Comparison of ENCODE assay signal across 11 cellular contexts in genomic region chr3:8996681-8997121, GRCh38. TPM values are rescaled to one million over a fixed set of nuclear protein-coding genes. Genes with fewer than 3 reads are reported as not detected.
DNase-seq lines count a peak whose midpoint lies in the region; ATAC-seq, FAIRE-seq and TF ChIP-seq lines count a peak whose summit lies in the region.
"Had no signal": no experiment of that assay in that cellular context is flagged by ENCODE, and none has a peak within 500 bp of the region (broad histone marks: within the 10 kb centered on the region; RNA-seq: fewer than 3 reads in every experiment).

No MANE protein-coding gene starts in this region.

- H3K4me3 ChIP-seq in AG10803 (ENCODE audit: low read length) = no peak overlapping the region
- H3K4me3 ChIP-seq in cardiac muscle cell = no peak overlapping the region
- no peak overlapping the region for H3K4me3 ChIP-seq in pancreas

- no peak overlapping the region for H3K27ac Mint-ChIP-seq in natural killer cell

- H3K36me3 Mint-ChIP-seq in natural killer cell = no peaks in the 10 kb centered on the region

- no peaks in the 10 kb centered on the region for H3K9me3 Mint-ChIP-seq in natural killer cell

- H3K36me3 ChIP-seq in cardiac muscle cell (no peaks in the 10 kb centered on the region), pancreas (no peaks in the 10 kb centered on the region)

- no peaks in the 10 kb centered on the region for H3K4me1 Mint-ChIP-seq in natural killer cell

- no peak overlapping the region for H3K4me3 Mint-ChIP-seq in natural killer cell

- FAIRE-seq in pancreas (lab: Jason Lieb, UNC) = no peak

- H3K27me3 Mint-ChIP-seq in natural killer cell (ENCODE audit: low read depth in 2 of 2) = no peaks in the 10 kb centered on the region

- H3K4me1 ChIP-seq in cardiac muscle cell (ENCODE audit: low read depth) (no peaks in the 10 kb centered on the region), pancreas (no peaks in the 10 kb centered on the region)

- peak; percentile 51 for TF ChIP-seq CTCF in AG10803 (conservative IDR thresholded peaks at IDR 0.05; ENCODE audit: low read length)
- TF ChIP-seq CTCF in cardiac muscle cell (IDR thresholded peaks at IDR 0.05; ENCODE audit: low read depth, low read length) = peak; percentile 53
- TF ChIP-seq CTCF in pancreas (IDR thresholded peaks at IDR 0.05) = no peak
- TF ChIP-seq CTCF in natural killer cell (IDR thresholded peaks at IDR 0.05) = no peak

- no peaks in the 10 kb centered on the region for H3K9me3 ChIP-seq in cardiac muscle cell (ENCODE audit: low read depth)
- H3K9me3 ChIP-seq in pancreas = no peaks in the 10 kb centered on the region

- intact Hi-C loops in pancreas (cut with DNase I) = no loop called here
- intact Hi-C loops in natural killer cell (cut with micrococcal nuclease) = no loop called here

- WGBS in pancreas, 2 donors = 43 to 48% methylated on average over 12 of the region's 12 CpGs

- ATAC-seq in pancreas (peak; percentile 63 to 84 (median 78)), natural killer cell (no peak)
- ATAC-seq: activated CD4-positive, CD25-positive, alpha-beta regulatory T cell treated with anti-CD3 and anti-CD28 coated beads, Interleukin-2, amount 50 U/mL, for 24 hours had no signal

- no peak overlapping the region for H3K27ac ChIP-seq in cardiac muscle cell
- H3K27ac ChIP-seq in pancreas = no peak overlapping the region

- H3K27me3 ChIP-seq in cardiac muscle cell (no peaks in the 10 kb centered on the region), pancreas (no peaks in the 10 kb centered on the region)

- peak; percentile 68 for DNase-seq in AG10803 (ENCODE audit: low read depth)
- DNase-seq in amniotic epithelial cell (ENCODE audit: low read depth) = peak; percentile 32
- DNase-seq in cardiac muscle cell (ENCODE audit: low read depth in 1 of 2, low spot score in 1 of 2) = peak; percentile 46 to 67
- peak in 2 of 6 donors; percentile 20 to 53 for DNase-seq in pancreas
- DNase-seq in natural killer cell = no peak
- DNase-seq in stimulated activated CD4-positive, alpha-beta T cell treated with anti-CD3 and anti-CD28 coated beads, Interleukin-4, amount 100 ng/mL, for 4 hours = no peak
- DNase-seq in NOMO-1 treated with dmso at 0.1 percent for 144 hours (lab: John Stamatoyannopoulos, UW; ENCODE audit: unreplicated experiment) = no peak
- DNase-seq in activated CD4-positive, alpha-beta T cell treated with anti-CD3 and anti-CD28 coated beads, Interleukin-2, amount 50 U/mL, for 48 hours = no peak
- DNase-seq: COR-L47, NCI-H748 treated with DMSO at 0.1 percent for 48 hours had no signal

RNA-seq across cellular contexts. Expression of gene RAD18, which starts 33.4 kb away (rescaled TPM):
- 4.8 and 5.9 TPM in 2 replicates for total RNA-seq in cardiac muscle cell
- polyA plus RNA-seq in cardiac muscle cell = 7.8 and 12.4 TPM in 2 replicates
- 1 to 10 TPM; 1.3 to 4.3 (median 3.1) TPM for total RNA-seq in pancreas
- 1 to 10 TPM; 1.2 to 1.6 TPM for polyA plus RNA-seq in pancreas
- 10 to 100 TPM; 19.8 to 23.3 (median 22.5) TPM for total RNA-seq in natural killer cell

Comparison
In these comparisons a context has a peak if more than half of its experiments do, and no peak if none do; other contexts are left out.
1. DNase-seq: peak in AG10803 (single experiment), amniotic epithelial cell (single experiment) and cardiac muscle cell (2 of 2); none in natural killer cell (single experiment), stimulated activated CD4-positive, alpha-beta T cell treated with anti-CD3 and anti-CD28 coated beads, Interleukin-4, amount 100 ng/mL, for 4 hours (0 of 2), NOMO-1 treated with dmso at 0.1 percent for 144 hours (single experiment) and activated CD4-positive, alpha-beta T cell treated with anti-CD3 and anti-CD28 coated beads, Interleukin-2, amount 50 U/mL, for 48 hours (0 of 2).
2. CTCF ChIP-seq: peak in AG10803 (single experiment) and cardiac muscle cell (single experiment); none in pancreas (0 of 4) and natural killer cell (single experiment).
3. ATAC-seq: peak in pancreas (4 of 4); none in natural killer cell (0 of 3).